Comparison of ENCODE assay signal across 8 cellular contexts in genomic region chr7:19708397-19709248, GRCh38. TPM values are rescaled to one million over a fixed set of nuclear protein-coding genes. Genes with fewer than 3 reads are reported as not detected.
DNase-seq lines count a peak whose midpoint lies in the region; ATAC-seq and FAIRE-seq lines count a peak whose summit lies in the region.

Gene POLR1F, minus strand, starts transcription at chr7:19709037. Its CDS starts 21 bp downstream, at chr7:19709016.

- peaks cover 0 to 6% (median 2%) of the 10 kb centered on the region in 11 experiments; a peak in 10 of 22 replicates for H3K9me3 ChIP-seq in BLaER1 treated with 17β-estradiol and CSF1 and Interleukin-3, amounts not matched to agents 10 nM and 100 nM (replicated peaks in 1 of 11)

- DNase-seq in GM19239 (ENCODE audit: insufficient read length, low spot score) (peak; percentile 53), NCI-H524 (lab: John Stamatoyannopoulos, UW) (peak; percentile 88 to 95), kidney tubule cell (ENCODE audit: low spot score) (peak; percentile 95)
- DNase-seq in activated CD4-positive, alpha-beta T cell treated with anti-CD3 and anti-CD28 coated beads for 36 hours = peak; percentile 96
- peak; percentile 85 to 90 (median 88) for DNase-seq in stimulated activated CD4-positive, alpha-beta T cell treated with anti-CD3 and anti-CD28 coated beads, Interleukin-1b, Interleukin-23, amount 100 ng/mL, for 24 hours (ENCODE audit: low read depth in 4 of 4, low spot score in 1 of 4)

- H3K9me3 Mint-ChIP-seq in activated CD4-positive, alpha-beta T cell treated with anti-CD3 and anti-CD28 coated beads for 36 hours (ENCODE audit: low read depth) = no peaks in the 10 kb centered on the region

- peak within 1 kb of the TSS; percentile 69 to 86 (median 82) for H3K27ac ChIP-seq in BLaER1 treated with 17β-estradiol and CSF1 and Interleukin-3, amounts not matched to agents 10 nM and 100 nM

- POLR2A ChIA-PET in activated CD4-positive, alpha-beta T cell treated with anti-CD3 and anti-CD28 coated beads for 36 hours (lab: Charles Lee) = interaction anchor here (0.7 to 0.8 kb wide), 2 partner anchors 11 to 622 kb away, joined by 3 read pairs; partner anchors contain the start of gene ITGB8

- peaks cover 6 to 21% (median 16%) of the 10 kb centered on the region in 11 experiments for H3K36me3 ChIP-seq in BLaER1 treated with 17β-estradiol and CSF1 and Interleukin-3, amounts not matched to agents 10 nM and 100 nM

- H3K4me2 ChIP-seq in BLaER1 treated with 17β-estradiol and CSF1 and Interleukin-3, amounts not matched to agents 10 nM and 100 nM = peak within 1 kb of the TSS; percentile 86 to 96 (median 92)

- peaks cover 0 to 43% (median 24%) of the 10 kb centered on the region in 11 experiments; a peak in 10 of 22 replicates for H4K20me1 ChIP-seq in BLaER1 treated with 17β-estradiol and CSF1 and Interleukin-3, amounts not matched to agents 10 nM and 100 nM

- H3K4me3 Mint-ChIP-seq in activated CD4-positive, alpha-beta T cell treated with anti-CD3 and anti-CD28 coated beads for 36 hours = peak within 1 kb of the TSS; percentile 89

- H3K9ac ChIP-seq in BLaER1 treated with 17β-estradiol and CSF1 and Interleukin-3, amounts not matched to agents 10 nM and 100 nM = peak within 1 kb of the TSS; percentile 81 to 91 (median 88)

- H3K27me3 Mint-ChIP-seq in activated CD4-positive, alpha-beta T cell treated with anti-CD3 and anti-CD28 coated beads for 36 hours = no peaks in the 10 kb centered on the region

- H3K4me1 ChIP-seq in BLaER1 treated with 17β-estradiol and CSF1 and Interleukin-3, amounts not matched to agents 10 nM and 100 nM = peaks cover 20 to 32% (median 29%) of the 10 kb centered on the region in 10 experiments

- intact Hi-C loops in activated CD4-positive, alpha-beta T cell treated with anti-CD3 and anti-CD28 coated beads for 36 hours (cut with DNase I, micrococcal nuclease) = loop anchor here in 1 of 2 experiments (5.0 kb wide), 4 partner anchors 624 to 1766 kb away; partner anchors contain the start of genes ITGB8, SNX13 and SP4

- FAIRE-seq in GM19239 (lab: Jason Lieb, UNC) (peak; percentile 99), colon (lab: Jason Lieb, UNC) (peak; percentile 58)

- peak; percentile 96 for ATAC-seq in HG03457 (IDR thresholded peaks at IDR 0.05; ENCODE audit: unreplicated experiment)
- peak; percentile 96 for ATAC-seq in activated CD4-positive, alpha-beta T cell treated with anti-CD3 and anti-CD28 coated beads for 36 hours

- H3K36me3 Mint-ChIP-seq in activated CD4-positive, alpha-beta T cell treated with anti-CD3 and anti-CD28 coated beads for 36 hours (ENCODE audit: low read depth) = peaks cover 9% of the 10 kb centered on the region

- CTCF ChIA-PET in activated CD4-positive, alpha-beta T cell treated with anti-CD3 and anti-CD28 coated beads for 36 hours (lab: Charles Lee) = interaction anchor here (0.7 to 4.6 kb wide), 10 partner anchors 8 to 1239 kb away, joined by 3 to 42 read pairs (median 3); partner anchors contain the start of gene ITGB8

- peaks cover 41% of the 10 kb centered on the region for H3K4me1 Mint-ChIP-seq in activated CD4-positive, alpha-beta T cell treated with anti-CD3 and anti-CD28 coated beads for 36 hours

- H3K27me3 ChIP-seq in BLaER1 treated with 17β-estradiol and CSF1 and Interleukin-3, amounts not matched to agents 10 nM and 100 nM = no peaks in the 10 kb centered on the region

- H3K27ac Mint-ChIP-seq in activated CD4-positive, alpha-beta T cell treated with anti-CD3 and anti-CD28 coated beads for 36 hours = peak within 1 kb of the TSS; percentile 90

- peak within 1 kb of the TSS; percentile 79 to 98 (median 93) for H3K4me3 ChIP-seq in BLaER1 treated with 17β-estradiol and CSF1 and Interleukin-3, amounts not matched to agents 10 nM and 100 nM

RNA-seq across cellular contexts. Expression of gene POLR1F, which starts in this region (rescaled TPM):
- total RNA-seq in activated CD4-positive, alpha-beta T cell treated with anti-CD3 and anti-CD28 coated beads for 36 hours = 10 to 100 TPM; 25.8 to 32.2 TPM

Comparison
In these comparisons a context has a peak if more than half of its experiments do, and no peak if none do; other contexts are left out.
1. Peak in every context shown above with its lines: DNase-seq, ATAC-seq, H3K4me3 ChIP-seq and H3K27ac ChIP-seq.